Comparison of ENCODE assay signal across 9 cellular contexts in genomic region chr20:3783516-3784225, GRCh38. TPM values are rescaled to one million over a fixed set of nuclear protein-coding genes. Genes with fewer than 3 reads are reported as not detected.
DNase-seq lines count a peak whose midpoint lies in the region; ATAC-seq and TF ChIP-seq lines count a peak whose summit lies in the region.
"Had no signal": no experiment of that assay in that cellular context is flagged by ENCODE, and none has a peak within 500 bp of the region (broad histone marks: within the 10 kb centered on the region; RNA-seq: fewer than 3 reads in every experiment).

No MANE protein-coding gene starts in this region.

- no TSS peak for BruUV-seq in IMR-90 (replicated peaks; lab: Mats Ljungman, UMichigan)

- no peak overlapping the region for H3K4ac ChIP-seq in IMR-90 (ENCODE audit: low read depth, low read length)

- H4K5ac ChIP-seq in IMR-90 (ENCODE audit: low read depth, low read length) = no peak overlapping the region

- no peak overlapping the region for H4K8ac ChIP-seq in IMR-90 (ENCODE audit: low read depth in 2 of 2, low read length in 2 of 2)

- H3K14ac ChIP-seq in IMR-90 (replicated peaks; ENCODE audit: low read depth, low read length) = no peak overlapping the region

- H3K4me3 Mint-ChIP-seq in brain = peak overlapping the region; percentile 39 to 73 (median 55)
- no peak overlapping the region for H3K4me3 Mint-ChIP-seq in activated T-cell treated with anti-CD3 and anti-CD28 coated beads, Interleukin-2, amount 50 U/mL, for 4 hours

- H2BK5ac ChIP-seq in IMR-90 (ENCODE audit: low read depth, low read length, poor library complexity, severe bottlenecking) = no peak overlapping the region

- DNase-seq in IMR-90 = no peak
- no peak for DNase-seq in prostate gland (ENCODE audit: low spot score)
- DNase-seq in dedifferentiated amniotic fluid mesenchymal stem cell (ENCODE audit: extremely low spot score) = no peak
- DNase-seq in activated T-cell treated with anti-CD3 and anti-CD28 coated beads, Interleukin-2, amount 50 U/mL, for 4 hours = no peak
- DNase-seq: GDM1, mesendoderm had no signal

- H3K9me3 ChIP-seq in IMR-90 (ENCODE audit: control insufficient read depth, insufficient read depth, low read length) (no peaks in the 10 kb centered on the region), prostate gland (no peaks in the 10 kb centered on the region)

- H3K4me1 Mint-ChIP-seq in brain = peaks cover 75% of the 10 kb centered on the region
- peaks cover 45% of the 10 kb centered on the region for H3K4me1 Mint-ChIP-seq in activated T-cell treated with anti-CD3 and anti-CD28 coated beads, Interleukin-2, amount 50 U/mL, for 4 hours (ENCODE audit: low read depth)

- 81% methylated on average over 2 of the region's 11 CpGs; no CpG with 5 or more reads in 1 of the 2 experiments for WGBS in IMR-90 (ENCODE audit: extremely low coverage in 2 of 2, insufficient read length in 1 of 2), 2 experiments
- 60% methylated on average over 11 of the region's 11 CpGs for WGBS in prostate gland

- H3K36me3 ChIP-seq in IMR-90 (ENCODE audit: control insufficient read depth, insufficient read depth, low read length) = peaks cover 11% of the 10 kb centered on the region
- no peaks in the 10 kb centered on the region for H3K36me3 ChIP-seq in prostate gland

- H2BK120ac ChIP-seq in IMR-90 (ENCODE audit: low read depth, low read length) = no peak overlapping the region

- H3K4me3 ChIP-seq in IMR-90 (ENCODE audit: insufficient read depth, low read depth, low read length) = no peak overlapping the region
- no peak overlapping the region for H3K4me3 ChIP-seq in prostate gland

- no peak overlapping the region for H2AFZ ChIP-seq in IMR-90 (replicated peaks; ENCODE audit: low read length, poor library complexity)

- in situ Hi-C loops in IMR-90 (cut with MboI; ENCODE audit: low sequenced_read_pairs) = loop anchor here (10.0 kb wide), 1 partner anchor 301 kb away; no protein-coding TSS in a partner anchor

- H3K9me3 Mint-ChIP-seq in brain = peaks cover 0 to 2% (median 0%) of the 10 kb centered on the region in 5 experiments
- H3K9me3 Mint-ChIP-seq in activated T-cell treated with anti-CD3 and anti-CD28 coated beads, Interleukin-2, amount 50 U/mL, for 4 hours = no peaks in the 10 kb centered on the region

- H4K20me1 ChIP-seq in IMR-90 (ENCODE audit: insufficient read depth, low read length) = peaks cover 50% of the 10 kb centered on the region

- no peak overlapping the region for H4K91ac ChIP-seq in IMR-90 (ENCODE audit: insufficient read depth, low read depth, low read length)

- no peak for TF ChIP-seq CTCF in IMR-90 (conservative IDR thresholded peaks at IDR 0.05; ENCODE audit: low read depth, low read length)
- no peak for TF ChIP-seq CTCF in brain (conservative IDR thresholded peaks at IDR 0.05)
- TF ChIP-seq CTCF in prostate gland (IDR thresholded peaks at IDR 0.05) = no peak

- dilution Hi-C loops in IMR-90 (cut with HindIII; ENCODE audit: low sequenced_read_pairs, unreplicated experiment) = no loop called here

- H3K36me3 Mint-ChIP-seq in brain = peaks cover 8% of the 10 kb centered on the region
- peaks cover 6% of the 10 kb centered on the region for H3K36me3 Mint-ChIP-seq in activated T-cell treated with anti-CD3 and anti-CD28 coated beads, Interleukin-2, amount 50 U/mL, for 4 hours (ENCODE audit: insufficient read depth)

- H3K9me1 ChIP-seq in IMR-90 (ENCODE audit: insufficient read depth, low read length) = peaks cover 12% of the 10 kb centered on the region

- CTCF ChIA-PET in IMR-90 (lab: Yijun Ruan, JAX) = no interaction called here

- H2BK20ac ChIP-seq in IMR-90 (ENCODE audit: low read depth, low read length) = no peak overlapping the region

- no peak overlapping the region for H3K18ac ChIP-seq in IMR-90 (ENCODE audit: low read depth, low read length)

- H3K9ac ChIP-seq in IMR-90 (ENCODE audit: low read depth, low read length) = no peak overlapping the region

- peaks cover 24% of the 10 kb centered on the region for H3K27me3 Mint-ChIP-seq in brain
- peaks cover 7% of the 10 kb centered on the region for H3K27me3 Mint-ChIP-seq in activated T-cell treated with anti-CD3 and anti-CD28 coated beads, Interleukin-2, amount 50 U/mL, for 4 hours (ENCODE audit: low read depth)

- H3K79me1 ChIP-seq in IMR-90 (ENCODE audit: low read depth in 1 of 2, low read length in 2 of 2) = peaks cover 7 to 40% of the 10 kb centered on the region in 2 experiments; a peak in 3 of 4 replicates

- no peak for ATAC-seq in IMR-90 (ENCODE audit: low read depth)
- ATAC-seq in GM19328 (IDR thresholded peaks at IDR 0.05; ENCODE audit: unreplicated experiment) = no peak
- ATAC-seq in activated T-cell treated with anti-CD3 and anti-CD28 coated beads, Interleukin-2, amount 50 U/mL, for 4 hours = no peak

- no peak overlapping the region for H3K56ac ChIP-seq in IMR-90 (ENCODE audit: extremely low read depth, insufficient read depth, low read length)

- H2AK5ac ChIP-seq in IMR-90 (ENCODE audit: low read depth, low read length) = no peak overlapping the region

- TF ChIP-seq POLR2A in IMR-90 (IDR thresholded peaks at IDR 0.05; ENCODE audit: low read depth, low read length) (no peak), prostate gland (IDR thresholded peaks at IDR 0.05) (no peak)

- peak overlapping the region; percentile 42; the same call in 1 of the 2 replicates for H3K23ac ChIP-seq in IMR-90 (ENCODE audit: low read depth, low read length)

- H3K27me3 ChIP-seq in IMR-90 (ENCODE audit: control insufficient read depth, insufficient read depth, low read length) (peaks cover 2% of the 10 kb centered on the region; the same call in 1 of the 2 replicates), prostate gland (replicated peaks; ENCODE audit: insufficient read depth) (no peaks in the 10 kb centered on the region)

- H3K27ac ChIP-seq in IMR-90 (ENCODE audit: insufficient read depth, low read length) (no peak overlapping the region), prostate gland (peak overlapping the region; percentile 42 to 44)

- H3K4me2 ChIP-seq in IMR-90 (ENCODE audit: low read depth, low read length) = peak overlapping the region; percentile 5; the same call in 1 of the 2 replicates

- intact Hi-C loops in IMR-90 (cut with micrococcal nuclease) = no loop called here
- intact Hi-C loops in prostate gland (cut with DNase I) = no loop called here

- TF ChIP-seq RAD21 in IMR-90 (IDR thresholded peaks at IDR 0.05; ENCODE audit: low read length) = no peak

- peak overlapping the region; percentile 20 for H2AK9ac ChIP-seq in IMR-90 (replicated peaks; ENCODE audit: low read depth, low read length, poor library complexity)

- H2BK15ac ChIP-seq in IMR-90 (ENCODE audit: low read depth, low read length) = no peak overlapping the region

- peak overlapping the region; percentile 43 to 91 (median 59) for H3K27ac Mint-ChIP-seq in brain

- peaks cover 16% of the 10 kb centered on the region for H3K4me1 ChIP-seq in IMR-90 (ENCODE audit: control insufficient read depth, insufficient read depth, low read length)
- peaks cover 22% of the 10 kb centered on the region for H3K4me1 ChIP-seq in prostate gland (replicated peaks)

- POLR2A ChIA-PET in IMR-90 (lab: Charles Lee; ENCODE audit: unreplicated experiment) = interaction anchor here (0.5 kb wide), 2 partner anchors 51 to 68 kb away, joined by 3 to 5 read pairs; no protein-coding TSS in a partner anchor

TF ChIP-seq in IMR-90, 13 proteins besides CTCF, POLR2A, EP300 and RAD21 (continues in another document):
- TF ChIP-seq MAFK (IDR thresholded peaks at IDR 0.05; ENCODE audit: low read depth, low read length) (no peak), SMC3 (IDR thresholded peaks at IDR 0.05; ENCODE audit: low read depth, low read length) (no peak)

RNA-seq across cellular contexts. Expression of gene SPEF1, which starts 2.4 kb away (rescaled TPM):
- under 0.01 TPM in 1 of 2 replicates, not detected in the other for total RNA-seq in IMR-90 (2012; rRNA removed)
- polyA plus RNA-seq in IMR-90 (2012; rRNA removed) = 0.15 and 0.26 TPM in 2 replicates
- 0.30 and 0.54 TPM in 2 replicates for polyA plus RNA-seq in IMR-90 (2012; cell fraction: cytosol; rRNA removed)
- polyA plus RNA-seq in IMR-90 (2012; cell fraction: nucleus; rRNA removed; ENCODE audit: low replicate concordance) = 0.58 and 0.99 TPM in 2 replicates
- polyA plus RNA-seq in brain (ENCODE audit: insufficient read depth, low read depth, low replicate concordance) = 1.0 TPM
- 1 to 10 TPM in 1 of 2 donors, not detected in 1; 1.6 TPM for total RNA-seq in prostate gland
- under 1 TPM in 1 of 3 donors, not detected in 2; 0.18 TPM for total RNA-seq in activated T-cell treated with anti-CD3 and anti-CD28 coated beads, Interleukin-2, amount 50 U/mL, for 4 hours
- total RNA-seq: esophagus mucosa had no signal

RNA-seq across cellular contexts. Expression of gene CENPB, which starts 2.9 kb away (rescaled TPM):
- total RNA-seq in IMR-90 (2012; rRNA removed) (59.1 and 72.2 TPM in 2 replicates), prostate gland (10 to 100 TPM; 76.6 to 86.9 TPM)
- polyA plus RNA-seq in IMR-90 (2012; rRNA removed) (45.7 and 49.3 TPM in 2 replicates), brain (ENCODE audit: insufficient read depth, low read depth, low replicate concordance) (122 TPM)
- 37.2 and 44.3 TPM in 2 replicates for polyA plus RNA-seq in IMR-90 (2012; cell fraction: cytosol; rRNA removed)
- 18.7 and 35.4 TPM in 2 replicates for polyA plus RNA-seq in IMR-90 (2012; cell fraction: nucleus; rRNA removed; ENCODE audit: low replicate concordance)
- total RNA-seq in activated T-cell treated with anti-CD3 and anti-CD28 coated beads, Interleukin-2, amount 50 U/mL, for 4 hours = 10 to 100 TPM; 77.9 to 91.4 (median 89.2) TPM

RNA-seq across cellular contexts. Expression of gene CDC25B, which starts 12.4 kb away (rescaled TPM):
- total RNA-seq in IMR-90 (2012; rRNA removed) = 14.5 and 14.7 TPM in 2 replicates
- 50.5 and 59.8 TPM in 2 replicates for polyA plus RNA-seq in IMR-90 (2012; rRNA removed)
- polyA plus RNA-seq in IMR-90 (2012; cell fraction: cytosol; rRNA removed) = 35.2 and 48.2 TPM in 2 replicates
- 165 TPM in 2 replicates for polyA plus RNA-seq in IMR-90 (2012; cell fraction: nucleus; rRNA removed; ENCODE audit: low replicate concordance)
- 139 TPM for polyA plus RNA-seq in brain (ENCODE audit: insufficient read depth, low read depth, low replicate concordance)
- 10 to 100 TPM in 1 of 2 donors, 1 to 10 TPM in 1; 8.7 to 25.6 TPM for total RNA-seq in prostate gland
- 10 to 100 TPM; 32.8 to 40.8 (median 34.7) TPM for total RNA-seq in activated T-cell treated with anti-CD3 and anti-CD28 coated beads, Interleukin-2, amount 50 U/mL, for 4 hours

RNA-seq across cellular contexts. Expression of gene ADISSP, which starts 16.1 kb away (rescaled TPM):
- 31.4 and 31.9 TPM in 2 replicates for total RNA-seq in IMR-90 (2012; rRNA removed)
- 58.2 and 65.0 TPM in 2 replicates for polyA plus RNA-seq in IMR-90 (2012; rRNA removed)
- 75.4 and 85.6 TPM in 2 replicates for polyA plus RNA-seq in IMR-90 (2012; cell fraction: cytosol; rRNA removed)
- 17.7 and 47.7 TPM in 2 replicates for polyA plus RNA-seq in IMR-90 (2012; cell fraction: nucleus; rRNA removed; ENCODE audit: low replicate concordance)
- polyA plus RNA-seq in brain (ENCODE audit: insufficient read depth, low read depth, low replicate concordance) = 54.2 TPM
- total RNA-seq in prostate gland = 10 to 100 TPM; 11.8 to 14.6 TPM
- 100 to 1,000 TPM in 1 of 3 donors, 10 to 100 TPM in 2; 63.3 to 102 (median 84.2) TPM for total RNA-seq in activated T-cell treated with anti-CD3 and anti-CD28 coated beads, Interleukin-2, amount 50 U/mL, for 4 hours

RNA-seq across cellular contexts. Expression of gene AP5S1, which starts 36.7 kb away (rescaled TPM):
- total RNA-seq in IMR-90 (2012; rRNA removed) = 11.4 and 11.7 TPM in 2 replicates
- 10.1 and 12.5 TPM in 2 replicates for polyA plus RNA-seq in IMR-90 (2012; rRNA removed)
- 10.6 and 20.2 TPM in 2 replicates for polyA plus RNA-seq in IMR-90 (2012; cell fraction: cytosol; rRNA removed)
- 6.5 and 12.1 TPM in 2 replicates for polyA plus RNA-seq in IMR-90 (2012; cell fraction: nucleus; rRNA removed; ENCODE audit: low replicate concordance)
- polyA plus RNA-seq in brain (ENCODE audit: insufficient read depth, low read depth, low replicate concordance) = 15.1 TPM
- 10 to 100 TPM; 21.1 to 28.0 TPM for total RNA-seq in prostate gland
- 10 to 100 TPM; 14.2 to 17.3 (median 14.7) TPM for total RNA-seq in activated T-cell treated with anti-CD3 and anti-CD28 coated beads, Interleukin-2, amount 50 U/mL, for 4 hours
